Comparison of ENCODE assay signal across 12 cellular contexts in the genomic region with DNA sequence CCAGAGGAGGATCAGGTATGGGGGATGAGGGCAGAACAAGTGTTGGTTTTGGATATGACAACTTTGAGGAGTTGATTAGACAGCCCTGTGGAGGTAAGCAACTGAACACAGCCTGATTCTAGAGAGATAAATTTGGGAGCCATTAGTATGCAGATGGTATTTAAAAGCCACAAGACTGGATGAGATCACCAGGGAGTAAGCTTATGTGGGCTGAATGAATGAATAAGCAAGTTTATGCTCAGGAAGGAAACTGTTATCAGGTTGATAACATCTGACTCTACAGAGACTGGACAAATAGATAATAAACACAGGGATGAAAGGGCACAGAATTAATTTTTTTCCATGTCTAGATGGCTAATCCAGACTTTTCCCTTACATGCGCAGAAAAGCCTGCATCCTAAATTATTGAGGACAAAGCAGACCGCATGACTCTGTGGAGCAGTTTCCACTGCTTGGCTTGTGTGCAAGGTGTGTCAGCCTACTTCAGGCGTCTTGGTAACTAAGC.
DNase-seq lines count a peak whose midpoint lies in the region; ATAC-seq and TF ChIP-seq lines count a peak whose summit lies in the region.
"Had no signal": no experiment of that assay in that cellular context is flagged by ENCODE, and none has a peak within 500 bp of the region (broad histone marks: within the 10 kb centered on the region; RNA-seq: fewer than 3 reads in every experiment).

No MANE protein-coding gene starts in this region.

- H3K79me1 ChIP-seq in neuronal stem cell (ENCODE audit: low read depth, low read length), result no peaks in the 10 kb centered on the region

- H3K4me2 ChIP-seq in Loucy (ENCODE audit: low read depth, low read length, poor library complexity, severe bottlenecking) (peak overlapping the region; percentile 64), neuronal stem cell (ENCODE audit: insufficient read depth, low read length, poor library complexity, severe bottlenecking) (no peak overlapping the region)

- H3K14ac ChIP-seq in neuronal stem cell (ENCODE audit: low read length), result peak overlapping the region; percentile 61

- H2BK5ac ChIP-seq in neuronal stem cell (ENCODE audit: low read length), result no peak overlapping the region

- in situ Hi-C loops in astrocyte of the spinal cord (cut with HindIII; ENCODE audit: low sequenced_read_pairs), result no loop called here

- no peak overlapping the region for H3K23ac ChIP-seq in neuronal stem cell (ENCODE audit: low read depth, low read length, poor library complexity)

- H4K8ac ChIP-seq in neuronal stem cell (ENCODE audit: low read depth, low read length), result no peak overlapping the region

- no CpG with 5 or more reads among the region's 3 CpGs for WGBS in neuronal stem cell (ENCODE audit: extremely low coverage in 2 of 2, insufficient read length in 2 of 2, insufficient replicate concordance in 1 of 2), 2 donors

- H3K9me3 ChIP-seq in Loucy (ENCODE audit: insufficient read depth, low read depth, low read length) (no peaks in the 10 kb centered on the region), neuronal stem cell (replicated peaks in 1 of 2; ENCODE audit: control insufficient read depth in 2 of 2, insufficient read depth in 1 of 2, low read depth in 1 of 2, low read length in 2 of 2) (no peaks in the 10 kb centered on the region)
- H3K9me3 ChIP-seq: vagina had no signal

- H3K36me3 ChIP-seq in Loucy (ENCODE audit: insufficient read depth, low read length), result no peaks in the 10 kb centered on the region
- H3K36me3 ChIP-seq in neuronal stem cell (replicated peaks in 1 of 2; ENCODE audit: control insufficient read depth in 2 of 2, insufficient read depth in 2 of 2, low read length in 2 of 2), result no peaks in the 10 kb centered on the region
- H3K36me3 ChIP-seq: vagina had no signal

- H3F3A ChIP-seq in Loucy (ENCODE audit: low read depth), result no peaks in the 10 kb centered on the region

- H3K18ac ChIP-seq in neuronal stem cell (ENCODE audit: low read length), result no peak overlapping the region

- H4K91ac ChIP-seq in neuronal stem cell (ENCODE audit: low read depth, low read length, poor library complexity), result no peak overlapping the region

- no peak overlapping the region for H2AK5ac ChIP-seq in neuronal stem cell (ENCODE audit: low read depth, low read length)

- no peak overlapping the region for H2BK12ac ChIP-seq in neuronal stem cell (ENCODE audit: low read length)

- H3K27me3 ChIP-seq in Loucy (ENCODE audit: insufficient read depth, low read length, poor library complexity, severe bottlenecking) (no peaks in the 10 kb centered on the region), neuronal stem cell (ENCODE audit: control insufficient read depth in 3 of 3, insufficient read depth in 3 of 3, low read depth in 1 of 3, low read length in 3 of 3) (no peaks in the 10 kb centered on the region)
- H3K27me3 ChIP-seq: vagina had no signal

- H3K9ac ChIP-seq in Loucy (ENCODE audit: low read depth, low read length, poor library complexity, severe bottlenecking) (no peak overlapping the region), neuronal stem cell (ENCODE audit: low read depth, low read length, poor library complexity) (no peak overlapping the region)
- H3K9ac ChIP-seq: parathyroid adenoma had no signal

- H3K79me2 ChIP-seq in Loucy (ENCODE audit: insufficient read depth, low read length), result 0 out of 2 replicates have a peak, but pooled peaks cover 3% of the 10 kb centered on the region
- H3K79me2 ChIP-seq: parathyroid adenoma had no signal

- no peak overlapping the region for H2BK120ac ChIP-seq in neuronal stem cell (ENCODE audit: low read depth, low read length)

- H2AFZ ChIP-seq in Loucy (ENCODE audit: low read length), result no peak overlapping the region
- no peak overlapping the region for H2AFZ ChIP-seq in neuronal stem cell (ENCODE audit: low read length)
- H2AFZ ChIP-seq: parathyroid adenoma had no signal

- DNase-seq in DMS 273 treated with DMSO at 0.1 percent for 48 hours (lab: John Stamatoyannopoulos, UW) (peak; percentile 4), astrocyte of the spinal cord (ENCODE audit: low read depth, low spot score) (peak; percentile 61), neuronal stem cell (ENCODE audit: low spot score) (no peak), NCI-H345 treated with DMSO at 0.1 percent for 48 hours (lab: John Stamatoyannopoulos, UW; ENCODE audit: unreplicated experiment) (no peak), NCI-H526 treated with DMSO at 0.1 percent for 48 hours (lab: John Stamatoyannopoulos, UW) (no peak), NCI-H524 (lab: John Stamatoyannopoulos, UW) (no peak)
- DNase-seq: left cardiac atrium had no signal

- H3K4me3 ChIP-seq in Loucy (ENCODE audit: low read length, poor library complexity, severe bottlenecking) (peak overlapping the region; percentile 34), astrocyte of the spinal cord (ENCODE audit: low read depth, low read length) (no peak overlapping the region), neuronal stem cell (ENCODE audit: low read length in 2 of 2) (no peak overlapping the region)
- H3K4me3 ChIP-seq: vagina had no signal

- no peaks in the 10 kb centered on the region for H3K9me2 ChIP-seq in Loucy (replicated peaks; ENCODE audit: low read depth, low read length)

- no peak overlapping the region for H3K27ac ChIP-seq in neuronal stem cell (replicated peaks; ENCODE audit: low read length)
- H3K27ac ChIP-seq: parathyroid adenoma, vagina had no signal

- TF ChIP-seq CTCF in Loucy (conservative IDR thresholded peaks at IDR 0.05; ENCODE audit: low read length) (no peak), astrocyte of the spinal cord (IDR thresholded peaks at IDR 0.05; ENCODE audit: low read depth, low read length) (no peak)

- H4K20me1 ChIP-seq in Loucy (ENCODE audit: insufficient read depth, low read length, poor library complexity, severe bottlenecking), result no peaks in the 10 kb centered on the region

- no peak overlapping the region for H2BK15ac ChIP-seq in neuronal stem cell (ENCODE audit: low read length)

- H3K4me1 ChIP-seq in Loucy (ENCODE audit: insufficient read depth, low read length, poor library complexity, severe bottlenecking), result peaks cover 52% of the 10 kb centered on the region
- peaks cover 0 to 3% of the 10 kb centered on the region in 2 donors for H3K4me1 ChIP-seq in neuronal stem cell (ENCODE audit: control insufficient read depth in 2 of 2, insufficient read depth in 1 of 2, low read depth in 1 of 2, low read length in 2 of 2)
- H3K4me1 ChIP-seq: parathyroid adenoma, vagina had no signal

- ATAC-seq in GM18861 (IDR thresholded peaks at IDR 0.05; ENCODE audit: unreplicated experiment), result no peak
- ATAC-seq: HCT116, left cardiac atrium had no signal

- H3K4ac ChIP-seq in neuronal stem cell (ENCODE audit: low read length), result no peak overlapping the region

Comparison
In these comparisons a context has a peak if more than half of its experiments do, and no peak if none do; other contexts are left out.
1. DNase-seq: peak in DMS 273 treated with DMSO at 0.1 percent for 48 hours (single experiment) and astrocyte of the spinal cord (single experiment); none in neuronal stem cell (single experiment), NCI-H345 treated with DMSO at 0.1 percent for 48 hours (single experiment), NCI-H526 treated with DMSO at 0.1 percent for 48 hours (single experiment) and NCI-H524 (0 of 2).